Comparison of ENCODE assay signal across 12 cellular contexts in the genomic region with DNA sequence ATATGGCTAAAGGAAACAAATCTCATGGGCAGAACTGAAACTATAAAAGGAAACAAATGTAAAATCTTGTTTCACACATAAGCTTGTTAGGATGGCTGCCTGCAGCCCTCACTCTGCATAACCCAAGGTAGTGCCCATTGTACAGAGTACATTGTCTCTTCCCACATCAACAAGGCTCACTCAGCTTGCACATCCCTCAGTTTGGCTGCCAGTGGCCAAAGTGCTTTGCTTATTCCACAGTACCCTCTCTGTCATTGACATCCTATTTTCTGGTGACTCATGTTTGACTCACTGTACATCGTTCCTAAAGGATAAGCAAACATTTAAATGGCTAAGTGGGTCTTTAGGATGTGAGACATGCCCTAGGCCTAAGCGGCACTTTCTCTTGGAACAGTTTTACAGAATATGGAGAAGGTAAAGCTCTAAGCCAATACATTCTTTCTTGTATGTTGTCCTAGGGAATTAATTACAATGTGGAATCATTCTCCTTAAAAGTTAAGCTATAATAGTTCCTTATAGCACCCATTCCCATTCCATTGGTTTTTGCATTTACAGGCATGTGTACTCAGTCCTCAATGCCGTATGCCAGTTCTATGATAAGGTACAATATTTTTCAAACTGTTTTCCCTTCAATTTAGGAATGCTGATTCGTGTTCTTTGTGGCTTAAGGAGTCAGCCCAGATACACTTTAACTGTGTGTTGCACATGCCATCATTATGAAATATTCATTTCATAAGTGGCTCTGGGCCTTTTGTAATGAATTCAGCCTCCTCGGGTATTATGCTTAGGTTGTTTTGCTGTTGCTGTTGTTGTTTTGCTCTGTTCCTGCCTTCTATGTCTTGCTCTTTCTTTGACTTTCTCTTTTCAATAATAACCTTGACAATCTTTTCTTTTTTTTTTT. TPM values are rescaled to one million over a fixed set of nuclear protein-coding genes. Genes with fewer than 3 reads are reported as not detected.
A peak's percentile ranks its signal among the peaks of the same experiment; 100 is the strongest.
DNase-seq lines count a peak whose midpoint lies in the region; ATAC-seq and TF ChIP-seq lines count a peak whose summit lies in the region.
"Had no signal": no experiment of that assay in that cellular context is flagged by ENCODE, and none has a peak within 500 bp of the region (broad histone marks: within the 10 kb centered on the region; RNA-seq: fewer than 3 reads in every experiment).

No MANE protein-coding gene starts in this region.

- H3K4ac ChIP-seq in IMR-90 (ENCODE audit: low read depth, low read length): no peak overlapping the region

- WGBS in IMR-90 (ENCODE audit: extremely low coverage in 2 of 2, insufficient read length in 1 of 2), 2 experiments: no CpG with 5 or more reads among the region's 5 CpGs

- no TSS peak for BruUV-seq in IMR-90 (replicated peaks; lab: Mats Ljungman, UMichigan)

- peak overlapping the region; percentile 17; the same call in 1 of the 2 replicates for H2AK5ac ChIP-seq in IMR-90 (ENCODE audit: low read depth, low read length)

- intact Hi-C loops in IMR-90 (cut with micrococcal nuclease): no loop called here
- intact Hi-C loops in CD8-positive, alpha-beta T cell (cut with DNase I, micrococcal nuclease): no loop called here

- no peaks in the 10 kb centered on the region for H3K9me3 Mint-ChIP-seq in activated CD4-positive, alpha-beta memory T cell treated with anti-CD3 and anti-CD28 coated beads, Interleukin-2, amount 10 ng/mL, durations not matched to agents 7 days and 5 days
- no peaks in the 10 kb centered on the region for H3K9me3 Mint-ChIP-seq in CD8-positive, alpha-beta T cell

- TF ChIP-seq POLR2A in IMR-90 (IDR thresholded peaks at IDR 0.05; ENCODE audit: low read depth, low read length): no peak

- H4K5ac ChIP-seq in IMR-90 (ENCODE audit: low read depth, low read length): no peak overlapping the region

- H4K8ac ChIP-seq in IMR-90 (ENCODE audit: low read depth in 2 of 2, low read length in 2 of 2): 0 out of 4 replicates have a peak overlapping the region, but pooled peaks of 1 of the 2 experiments have one; percentile 36

- TF ChIP-seq RAD21 in IMR-90 (IDR thresholded peaks at IDR 0.05; ENCODE audit: low read length): no peak

- no peaks in the 10 kb centered on the region for H4K20me1 ChIP-seq in IMR-90 (ENCODE audit: insufficient read depth, low read length)

- no peak overlapping the region; the same call in 1 of the 2 replicates for H3K4me2 ChIP-seq in IMR-90 (ENCODE audit: low read depth, low read length)

- peak; percentile 80 for DNase-seq in EH (ENCODE audit: low read depth)
- peak; percentile 85 for DNase-seq in IMR-90
- DNase-seq in brain pericyte (ENCODE audit: low read depth, low spot score): peak; percentile 8
- DNase-seq in omental fat pad (ENCODE audit: low spot score): no peak
- no peak for DNase-seq in activated CD4-positive, alpha-beta memory T cell treated with anti-CD3 and anti-CD28 coated beads, Interleukin-2, amount 10 ng/mL, durations not matched to agents 7 days and 5 days
- no peak for DNase-seq in HuH-7.5 (ENCODE audit: low spot score)
- DNase-seq in CD8-positive, alpha-beta T cell: no peak
- DNase-seq: activated CD4-positive, alpha-beta T cell treated with anti-CD3 and anti-CD28 coated beads for 48 hours; activated naive CD4-positive, alpha-beta T cell; RPMI8226 had no signal

- H3K4me1 ChIP-seq in IMR-90 (ENCODE audit: control insufficient read depth, insufficient read depth, low read length): 0 out of 2 replicates have a peak, but pooled peaks cover 1% of the 10 kb centered on the region
- H3K4me1 ChIP-seq in CD8-positive, alpha-beta T cell (ENCODE audit: insufficient read depth, low read length): peaks cover 9% of the 10 kb centered on the region

- no peak overlapping the region for H2AK9ac ChIP-seq in IMR-90 (replicated peaks; ENCODE audit: low read depth, low read length, poor library complexity)

- no peak overlapping the region for H3K4me3 ChIP-seq in IMR-90 (ENCODE audit: insufficient read depth, low read depth, low read length)
- no peak overlapping the region for H3K4me3 ChIP-seq in CD8-positive, alpha-beta T cell (ENCODE audit: low read depth, low read length)

- H3K36me3 ChIP-seq in IMR-90 (ENCODE audit: control insufficient read depth, insufficient read depth, low read length): no peaks in the 10 kb centered on the region
- H3K36me3 ChIP-seq in CD8-positive, alpha-beta T cell (ENCODE audit: insufficient read depth, low read length): no peaks in the 10 kb centered on the region

- H3K27ac Mint-ChIP-seq in activated CD4-positive, alpha-beta memory T cell treated with anti-CD3 and anti-CD28 coated beads, Interleukin-2, amount 10 ng/mL, durations not matched to agents 7 days and 5 days: no peak overlapping the region
- no peak overlapping the region for H3K27ac Mint-ChIP-seq in CD8-positive, alpha-beta T cell

- H3K4me1 Mint-ChIP-seq in activated CD4-positive, alpha-beta memory T cell treated with anti-CD3 and anti-CD28 coated beads, Interleukin-2, amount 10 ng/mL, durations not matched to agents 7 days and 5 days: peaks cover 21% of the 10 kb centered on the region
- peaks cover 13% of the 10 kb centered on the region for H3K4me1 Mint-ChIP-seq in CD8-positive, alpha-beta T cell (ENCODE audit: low read depth)

- no peak overlapping the region for H3K4me3 Mint-ChIP-seq in activated CD4-positive, alpha-beta memory T cell treated with anti-CD3 and anti-CD28 coated beads, Interleukin-2, amount 10 ng/mL, durations not matched to agents 7 days and 5 days
- no peak overlapping the region for H3K4me3 Mint-ChIP-seq in CD8-positive, alpha-beta T cell

- H3K9ac ChIP-seq in IMR-90 (ENCODE audit: low read depth, low read length): no peak overlapping the region

- TF ChIP-seq CTCF in IMR-90 (conservative IDR thresholded peaks at IDR 0.05; ENCODE audit: low read depth, low read length): no peak
- TF ChIP-seq CTCF in omental fat pad (IDR thresholded peaks at IDR 0.05): no peak
- no peak for TF ChIP-seq CTCF in CD8-positive, alpha-beta T cell (IDR thresholded peaks at IDR 0.05)

- CTCF ChIA-PET in IMR-90 (lab: Yijun Ruan, JAX): interaction anchor here (1.4 kb wide), 1 partner anchor 50 kb away, joined by 4 read pairs; no protein-coding TSS in a partner anchor
- CTCF ChIA-PET in activated CD4-positive, alpha-beta memory T cell treated with anti-CD3 and anti-CD28 coated beads, Interleukin-2, amount 10 ng/mL, durations not matched to agents 7 days and 5 days (lab: Charles Lee): no interaction called here
- CTCF ChIA-PET in CD8-positive, alpha-beta T cell (lab: Charles Lee): no interaction called here

- peak overlapping the region; percentile 6; the same call in 1 of the 3 replicates for H2BK15ac ChIP-seq in IMR-90 (ENCODE audit: low read depth, low read length)

- H3K14ac ChIP-seq in IMR-90 (replicated peaks; ENCODE audit: low read depth, low read length): no peak overlapping the region

- ATAC-seq in IMR-90 (ENCODE audit: low read depth): peak; percentile 98
- ATAC-seq in omental fat pad (ENCODE audit: low FRiP score): peak; percentile 44
- no peak for ATAC-seq in CD8-positive, alpha-beta T cell
- ATAC-seq in HG02852 (IDR thresholded peaks at IDR 0.05; ENCODE audit: unreplicated experiment): no peak
- ATAC-seq: sciatic nerve had no signal

- dilution Hi-C loops in IMR-90 (cut with HindIII; ENCODE audit: low sequenced_read_pairs, unreplicated experiment): no loop called here

- no peak overlapping the region; the same call in 1 of the 2 replicates for H2BK120ac ChIP-seq in IMR-90 (ENCODE audit: low read depth, low read length)

- no peaks in the 10 kb centered on the region for H3K9me3 ChIP-seq in IMR-90 (ENCODE audit: control insufficient read depth, insufficient read depth, low read length)
- H3K9me3 ChIP-seq in CD8-positive, alpha-beta T cell (ENCODE audit: low read length): no peaks in the 10 kb centered on the region

- no peaks in the 10 kb centered on the region for H3K27me3 ChIP-seq in IMR-90 (ENCODE audit: control insufficient read depth, insufficient read depth, low read length)
- H3K27me3 ChIP-seq in CD8-positive, alpha-beta T cell (ENCODE audit: insufficient read depth, low read length): no peaks in the 10 kb centered on the region

- no peak overlapping the region for H3K27ac ChIP-seq in IMR-90 (ENCODE audit: insufficient read depth, low read length)
- no peak overlapping the region for H3K27ac ChIP-seq in CD8-positive, alpha-beta T cell (ENCODE audit: low read depth, low read length)

- in situ Hi-C loops in IMR-90 (cut with MboI; ENCODE audit: low sequenced_read_pairs): no loop called here

- no peak overlapping the region for H2AFZ ChIP-seq in IMR-90 (replicated peaks; ENCODE audit: low read length, poor library complexity)

- H3K23ac ChIP-seq in IMR-90 (ENCODE audit: low read depth, low read length): no peak overlapping the region

- no peaks in the 10 kb centered on the region for H3K9me1 ChIP-seq in IMR-90 (ENCODE audit: insufficient read depth, low read length)

- POLR2A ChIA-PET in IMR-90 (lab: Charles Lee; ENCODE audit: unreplicated experiment): no interaction called here
- POLR2A ChIA-PET in activated CD4-positive, alpha-beta memory T cell treated with anti-CD3 and anti-CD28 coated beads, Interleukin-2, amount 10 ng/mL, durations not matched to agents 7 days and 5 days (lab: Charles Lee): no interaction called here
- POLR2A ChIA-PET in CD8-positive, alpha-beta T cell (lab: Charles Lee): interaction anchor here (0.7 kb wide), 1 partner anchor 582 kb away, joined by 3 read pairs; no protein-coding TSS in a partner anchor

- H3K36me3 Mint-ChIP-seq in activated CD4-positive, alpha-beta memory T cell treated with anti-CD3 and anti-CD28 coated beads, Interleukin-2, amount 10 ng/mL, durations not matched to agents 7 days and 5 days (ENCODE audit: low read depth): peaks cover 2% of the 10 kb centered on the region
- peaks cover 28% of the 10 kb centered on the region for H3K36me3 Mint-ChIP-seq in CD8-positive, alpha-beta T cell

- no peaks in the 10 kb centered on the region for H3K27me3 Mint-ChIP-seq in activated CD4-positive, alpha-beta memory T cell treated with anti-CD3 and anti-CD28 coated beads, Interleukin-2, amount 10 ng/mL, durations not matched to agents 7 days and 5 days
- H3K27me3 Mint-ChIP-seq in CD8-positive, alpha-beta T cell (ENCODE audit: low read depth): no peaks in the 10 kb centered on the region

- H2BK5ac ChIP-seq in IMR-90 (ENCODE audit: low read depth, low read length, poor library complexity, severe bottlenecking): peak overlapping the region; percentile 47

- H3K79me1 ChIP-seq in IMR-90 (ENCODE audit: low read depth in 1 of 2, low read length in 2 of 2): no peaks in the 10 kb centered on the region

- no peak overlapping the region for H3K18ac ChIP-seq in IMR-90 (ENCODE audit: low read depth, low read length)

- H4K91ac ChIP-seq in IMR-90 (ENCODE audit: insufficient read depth, low read depth, low read length): no peak overlapping the region

- peak overlapping the region; percentile 57; the same call in 1 of the 2 replicates for H2BK20ac ChIP-seq in IMR-90 (ENCODE audit: low read depth, low read length)

- H3K56ac ChIP-seq in IMR-90 (ENCODE audit: extremely low read depth, insufficient read depth, low read length): no peak overlapping the region

RNA-seq across cellular contexts. Expression of a gene that starts 5.5 kb away (rescaled TPM):
- total RNA-seq in IMR-90 (2012; rRNA removed) (0.54 and 0.56 TPM in 2 replicates), omental fat pad (1 to 10 TPM; 2.4 to 6.5 (median 4.4) TPM)
- polyA plus RNA-seq in IMR-90 (2012; rRNA removed): 0.20 and 0.31 TPM in 2 replicates
- 0.05 and 0.08 TPM in 2 replicates for polyA plus RNA-seq in IMR-90 (2012; cell fraction: cytosol; rRNA removed)
- 0.03 and 0.19 TPM in 2 replicates for polyA plus RNA-seq in IMR-90 (2012; cell fraction: nucleus; rRNA removed; ENCODE audit: low replicate concordance)
- total RNA-seq in activated CD4-positive, alpha-beta memory T cell treated with anti-CD3 and anti-CD28 coated beads, Interleukin-2, amount 10 ng/mL, durations not matched to agents 7 days and 5 days: 1 to 10 TPM; 5.4 to 5.5 TPM
- total RNA-seq in CD8-positive, alpha-beta T cell: under 1 TPM; 0.52 to 0.58 TPM

Comparison
In these comparisons a context has a peak if more than half of its experiments do, and no peak if none do; other contexts are left out.
1. DNase-seq: peak in EH (single experiment), IMR-90 (single experiment) and brain pericyte (single experiment); none in omental fat pad (single experiment), activated CD4-positive, alpha-beta memory T cell treated with anti-CD3 and anti-CD28 coated beads, Interleukin-2, amount 10 ng/mL, durations not matched to agents 7 days and 5 days (single experiment), HuH-7.5 (single experiment) and CD8-positive, alpha-beta T cell (0 of 7).
2. ATAC-seq: peak in IMR-90 (single experiment) and omental fat pad (single experiment); none in CD8-positive, alpha-beta T cell (single experiment) and HG02852 (single experiment).